In the genomic region with DNA sequence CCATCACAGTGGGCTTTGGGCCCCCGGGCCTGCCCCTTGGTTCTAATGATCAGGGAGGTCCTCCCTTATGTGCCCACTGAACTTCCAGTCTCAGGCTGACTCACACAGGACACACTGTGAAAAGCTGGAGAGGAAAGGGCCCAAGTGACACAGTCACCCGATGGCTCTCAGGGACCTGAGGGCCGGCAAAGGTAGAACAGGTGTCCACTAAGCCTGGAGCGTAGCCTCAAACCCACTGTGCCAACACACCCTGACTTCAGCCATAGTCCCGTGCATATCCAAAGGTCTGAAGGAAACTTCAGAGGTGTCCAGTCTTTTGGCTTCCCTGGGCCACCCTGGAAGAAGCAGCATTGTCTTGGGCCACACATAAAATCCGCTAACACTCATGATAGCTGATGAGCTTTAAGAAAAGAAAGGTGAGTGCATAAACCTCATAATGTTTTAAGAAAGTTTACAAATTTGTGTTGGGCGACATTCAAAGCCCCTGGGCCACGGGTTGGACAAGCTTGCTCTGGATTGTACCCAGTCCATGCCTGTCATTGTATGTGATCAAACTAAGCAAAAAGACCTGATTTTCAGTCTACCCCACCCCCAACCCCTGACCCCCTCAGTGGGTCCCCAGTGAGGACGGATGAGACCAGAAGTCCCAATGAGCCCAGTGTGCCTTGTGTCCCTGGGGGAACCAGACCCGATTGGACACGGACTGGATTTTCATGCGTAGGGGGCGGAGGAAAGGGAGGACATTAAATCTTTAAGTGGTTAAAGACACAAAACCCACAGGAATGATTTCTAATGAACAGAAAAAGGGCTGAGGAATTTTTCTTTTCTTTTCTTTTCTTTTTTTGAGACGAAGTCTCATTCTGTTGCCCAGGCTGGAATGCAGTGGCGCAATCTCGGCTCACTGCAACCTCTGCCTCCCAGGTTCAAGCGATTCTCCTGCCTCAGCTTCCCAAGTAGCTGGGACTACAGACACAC, we compare ENCODE assay signal across 20 cellular contexts. TPM values are rescaled to one million over a fixed set of nuclear protein-coding genes. Genes with fewer than 3 reads are reported as not detected.
DNase-seq lines count a peak whose midpoint lies in the region; ATAC-seq and TF ChIP-seq lines count a peak whose summit lies in the region.
"Had no signal": no experiment of that assay in that cellular context is flagged by ENCODE, and none has a peak within 500 bp of the region (broad histone marks: within the 10 kb centered on the region; RNA-seq: fewer than 3 reads in every experiment).

No MANE protein-coding gene starts in this region.

- H3K27ac ChIP-seq in RWPE1 = peak overlapping the region; percentile 7
- H3K27ac ChIP-seq in endodermal cell (ENCODE audit: low read depth, low read length) = no peak overlapping the region
- no peak overlapping the region for H3K27ac ChIP-seq in naive thymus-derived CD4-positive, alpha-beta T cell (ENCODE audit: low read depth, low read length)
- H3K27ac ChIP-seq: C4-2B had no signal

- TF ChIP-seq CTCF in RWPE1 (conservative IDR thresholded peaks at IDR 0.05; ENCODE audit: low read depth) = no peak
- TF ChIP-seq CTCF in endodermal cell (conservative IDR thresholded peaks at IDR 0.05) = no peak

- H3K4me3 ChIP-seq in endodermal cell (ENCODE audit: low read length) = no peak overlapping the region
- no peak overlapping the region for H3K4me3 ChIP-seq in naive thymus-derived CD4-positive, alpha-beta T cell (ENCODE audit: low read length)

- H3K27ac Mint-ChIP-seq in endodermal cell = no peak overlapping the region
- H3K27ac Mint-ChIP-seq in naive thymus-derived CD4-positive, alpha-beta T cell = no peak overlapping the region
- H3K27ac Mint-ChIP-seq in activated T-cell treated with anti-CD3 and anti-CD28 coated beads, Interleukin-2, amount 50 U/mL, for 24 hours = no peak overlapping the region

- POLR2A ChIA-PET in RWPE1 (lab: Yijun Ruan, JAX; ENCODE audit: low non-redundant PET) = no interaction called here
- POLR2A ChIA-PET in naive thymus-derived CD4-positive, alpha-beta T cell (lab: Charles Lee) = no interaction called here

- intact Hi-C loops in posterior vena cava (cut with DNase I) = no loop called here
- intact Hi-C loops in naive thymus-derived CD4-positive, alpha-beta T cell (cut with micrococcal nuclease) = no loop called here

- no peak overlapping the region for H3K4me3 Mint-ChIP-seq in endodermal cell
- no peak overlapping the region for H3K4me3 Mint-ChIP-seq in naive thymus-derived CD4-positive, alpha-beta T cell
- no peak overlapping the region for H3K4me3 Mint-ChIP-seq in activated T-cell treated with anti-CD3 and anti-CD28 coated beads, Interleukin-2, amount 50 U/mL, for 24 hours

- peaks cover 26% of the 10 kb centered on the region for H3K9me3 Mint-ChIP-seq in endodermal cell
- H3K9me3 Mint-ChIP-seq in naive thymus-derived CD4-positive, alpha-beta T cell = peaks cover 6 to 23% (median 9%) of the 10 kb centered on the region in 11 donors
- H3K9me3 Mint-ChIP-seq in activated T-cell treated with anti-CD3 and anti-CD28 coated beads, Interleukin-2, amount 50 U/mL, for 24 hours = peaks cover 8% of the 10 kb centered on the region

- H3K9ac ChIP-seq in endodermal cell (ENCODE audit: extremely low read depth, low read length, poor library complexity, severe bottlenecking) = no peak overlapping the region

- peaks cover 6% of the 10 kb centered on the region for H3K9me3 ChIP-seq in endodermal cell (ENCODE audit: control insufficient read depth, low read length)
- no peaks in the 10 kb centered on the region for H3K9me3 ChIP-seq in naive thymus-derived CD4-positive, alpha-beta T cell (ENCODE audit: control insufficient read depth in 2 of 3, low read length in 3 of 3)

- CTCF ChIA-PET in RWPE1 (lab: Yijun Ruan, JAX) = no interaction called here
- CTCF ChIA-PET in naive thymus-derived CD4-positive, alpha-beta T cell (lab: Charles Lee) = no interaction called here

- no peaks in the 10 kb centered on the region for H3K4me1 ChIP-seq in endodermal cell (ENCODE audit: control insufficient read depth, insufficient read depth, low read length)
- H3K4me1 ChIP-seq in naive thymus-derived CD4-positive, alpha-beta T cell (ENCODE audit: control insufficient read depth in 2 of 2, insufficient read depth in 2 of 2, low read length in 2 of 2) = no peaks in the 10 kb centered on the region

- H3K4me1 Mint-ChIP-seq in endodermal cell = no peaks in the 10 kb centered on the region
- H3K4me1 Mint-ChIP-seq in naive thymus-derived CD4-positive, alpha-beta T cell = peaks cover 0 to 2% (median 0%) of the 10 kb centered on the region in 7 donors
- H3K4me1 Mint-ChIP-seq in activated T-cell treated with anti-CD3 and anti-CD28 coated beads, Interleukin-2, amount 50 U/mL, for 24 hours (ENCODE audit: low read depth) = no peaks in the 10 kb centered on the region

- no peak for ATAC-seq in naive thymus-derived CD4-positive, alpha-beta T cell
- ATAC-seq: HepG2 had no signal

- no peaks in the 10 kb centered on the region for H3K27me3 Mint-ChIP-seq in endodermal cell (ENCODE audit: insufficient read depth)
- no peaks in the 10 kb centered on the region for H3K27me3 Mint-ChIP-seq in naive thymus-derived CD4-positive, alpha-beta T cell
- H3K27me3 Mint-ChIP-seq in activated T-cell treated with anti-CD3 and anti-CD28 coated beads, Interleukin-2, amount 50 U/mL, for 24 hours = no peaks in the 10 kb centered on the region

- DNase-seq in AG20443 (ENCODE audit: low spot score) (peak; percentile 30), RWPE1 (ENCODE audit: low spot score) (no peak), endodermal cell (peak; percentile 35), posterior vena cava (ENCODE audit: low spot score) (peak; percentile 34), CD1c-positive myeloid dendritic cell (ENCODE audit: extremely low spot score) (no peak), NCI-H524 (lab: John Stamatoyannopoulos, UW) (no peak)
- no peak for DNase-seq in naive thymus-derived CD4-positive, alpha-beta T cell
- no peak for DNase-seq in activated T-cell treated with anti-CD3 and anti-CD28 coated beads, Interleukin-2, amount 50 U/mL, for 24 hours
- DNase-seq: AML-193, DMS 273 treated with DMSO at 0.1 percent for 48 hours, GDM1, GOT3, KBM-7, NCI-H1105 treated with DMSO at 0.1 percent for 48 hours, NCI-H1694, NCI-H510A, NCI-H774, SIG-M5 had no signal

- no peaks in the 10 kb centered on the region for H3K36me3 ChIP-seq in endodermal cell (ENCODE audit: control insufficient read depth, insufficient read depth, low read length)
- H3K36me3 ChIP-seq in naive thymus-derived CD4-positive, alpha-beta T cell (ENCODE audit: control insufficient read depth in 2 of 3, insufficient read depth in 3 of 3, low read length in 3 of 3) = no peaks in the 10 kb centered on the region

- no peaks in the 10 kb centered on the region for H3K27me3 ChIP-seq in endodermal cell (ENCODE audit: control insufficient read depth, insufficient read depth, low read length, poor library complexity, severe bottlenecking)
- H3K27me3 ChIP-seq in naive thymus-derived CD4-positive, alpha-beta T cell (ENCODE audit: control insufficient read depth in 2 of 2, insufficient read depth in 2 of 2, low read length in 2 of 2) = no peaks in the 10 kb centered on the region

- 92 to 93% methylated on average over 9 to 17 of the region's 17 CpGs for WGBS in endodermal cell (ENCODE audit: insufficient coverage in 1 of 2, insufficient read length in 1 of 2), 2 experiments

- peaks cover 24% of the 10 kb centered on the region for H3K36me3 Mint-ChIP-seq in endodermal cell (ENCODE audit: low read depth)
- H3K36me3 Mint-ChIP-seq in naive thymus-derived CD4-positive, alpha-beta T cell = peaks cover 0 to 19% (median 12%) of the 10 kb centered on the region in 5 donors
- H3K36me3 Mint-ChIP-seq in activated T-cell treated with anti-CD3 and anti-CD28 coated beads, Interleukin-2, amount 50 U/mL, for 24 hours (ENCODE audit: low read depth) = no peaks in the 10 kb centered on the region

RNA-seq across cellular contexts. Expression of a gene that starts 6.1 kb away (rescaled TPM):
- total RNA-seq in endodermal cell (1 to 10 TPM in 1 of 2 donors, under 1 TPM in 1; 0.80 to 2.5 TPM), posterior vena cava (1 to 10 TPM; 1.7 to 2.7 TPM)
- polyA plus RNA-seq in endodermal cell (2013, experiment 1 of 2) = 0.11 TPM
- polyA plus RNA-seq in endodermal cell (2013, experiment 2 of 2) = 0.33 TPM
- total RNA-seq in naive thymus-derived CD4-positive, alpha-beta T cell = 1 to 10 TPM in 1 of 5 experiments, under 1 TPM in 4; 0.43 to 1.2 (median 0.78) TPM
- polyA plus RNA-seq in naive thymus-derived CD4-positive, alpha-beta T cell = not detected

RNA-seq across cellular contexts. Expression of a gene that starts 46.7 kb away (rescaled TPM):
- total RNA-seq in endodermal cell = 10 to 100 TPM; 17.9 to 23.9 TPM
- polyA plus RNA-seq in endodermal cell (2013, experiment 1 of 2) = 16.7 TPM
- 16.3 TPM for polyA plus RNA-seq in endodermal cell (2013, experiment 2 of 2)
- total RNA-seq in posterior vena cava = 10 to 100 TPM; 34.0 to 43.4 TPM
- total RNA-seq in naive thymus-derived CD4-positive, alpha-beta T cell = 10 to 100 TPM in 2 of 5 experiments, 1 to 10 TPM in 3; 4.5 to 17.1 (median 6.6) TPM
- 1 to 10 TPM; 5.0 to 7.1 TPM for polyA plus RNA-seq in naive thymus-derived CD4-positive, alpha-beta T cell

Comparison
In these comparisons a context has a peak if more than half of its experiments do, and no peak if none do; other contexts are left out.
1. DNase-seq: peak in AG20443 (single experiment), endodermal cell (single experiment) and posterior vena cava (single experiment); none in RWPE1 (single experiment), CD1c-positive myeloid dendritic cell (single experiment), naive thymus-derived CD4-positive, alpha-beta T cell (0 of 9), NCI-H524 (0 of 2) and activated T-cell treated with anti-CD3 and anti-CD28 coated beads, Interleukin-2, amount 50 U/mL, for 24 hours (single experiment).